ENCODE assay signal across 8 cellular contexts in genomic region chr3:66497982-66498671, GRCh38. TPM values are rescaled to one million over a fixed set of nuclear protein-coding genes. Genes with fewer than 3 reads are reported as not detected.
A peak's percentile ranks its signal among the peaks of the same experiment; 100 is the strongest.
DNase-seq lines count a peak whose midpoint lies in the region; ATAC-seq and TF ChIP-seq lines count a peak whose summit lies in the region.

No MANE protein-coding gene starts in this region.

- H3K9me3 ChIP-seq in ES-I3 (ENCODE audit: control insufficient read depth, insufficient read depth, low read length) (no peaks in the 10 kb centered on the region), Peyer's patch (no peaks in the 10 kb centered on the region), esophagus muscularis mucosa (no peaks in the 10 kb centered on the region), psoas muscle (no peaks in the 10 kb centered on the region)

- TF ChIP-seq EP300 in esophagus muscularis mucosa (IDR thresholded peaks at IDR 0.05) = no peak

- peaks cover 55% of the 10 kb centered on the region for H3K4me1 ChIP-seq in ES-I3 (ENCODE audit: insufficient read depth, low read length)
- H3K4me1 ChIP-seq in Peyer's patch = peaks cover 0 to 34% (median 5%) of the 10 kb centered on the region in 4 donors
- H3K4me1 ChIP-seq in esophagus muscularis mucosa = peaks cover 54 to 69% (median 67%) of the 10 kb centered on the region in 4 donors
- H3K4me1 ChIP-seq in psoas muscle = peaks cover 47% of the 10 kb centered on the region

- intact Hi-C loops in esophagus muscularis mucosa (cut with DNase I) (no loop called here), psoas muscle (cut with DNase I) (loop anchor here (2.0 to 5.0 kb wide), 3 partner anchors 45 to 221 kb away; no protein-coding TSS in a partner anchor)

- TF ChIP-seq POLR2A in Peyer's patch (IDR thresholded peaks at IDR 0.05) (no peak), esophagus muscularis mucosa (IDR thresholded peaks at IDR 0.05; ENCODE audit: low read depth) (no peak)

- peak overlapping the region in 2 of 4 donors; percentile 63 to 91 for H3K4me3 ChIP-seq in Peyer's patch
- peak overlapping the region; percentile 89 to 100 (median 91) for H3K4me3 ChIP-seq in esophagus muscularis mucosa
- H3K4me3 ChIP-seq in psoas muscle = peak overlapping the region; percentile 97

- DNase-seq in Peyer's patch (no peak), esophagus muscularis mucosa (ENCODE audit: extremely low spot score) (no peak), psoas muscle (no peak)
- no peak for DNase-seq in stimulated activated CD4-positive, alpha-beta T cell treated with anti-CD3 and anti-CD28 coated beads, Interleukin-2, amount 100 ng/mL, for 48 hours

- H3K27me3 ChIP-seq in Peyer's patch = no peaks in the 10 kb centered on the region
- H3K27me3 ChIP-seq in esophagus muscularis mucosa = no peaks in the 10 kb centered on the region
- H3K27me3 ChIP-seq in psoas muscle (ENCODE audit: insufficient read depth in 3 of 3, low read length in 2 of 3) = no peaks in the 10 kb centered on the region

- peak overlapping the region in 3 of 4 donors; percentile 83 to 95 (median 88) for H3K27ac ChIP-seq in Peyer's patch
- peak overlapping the region; percentile 96 to 99 (median 97) for H3K27ac ChIP-seq in esophagus muscularis mucosa (replicated peaks in 1 of 4)
- H3K27ac ChIP-seq in psoas muscle = peak overlapping the region; percentile 95

- 43% methylated on average over 4 of the region's 4 CpGs for WGBS in esophagus muscularis mucosa
- 24 to 43% (median 25%) methylated on average over 4 of the region's 4 CpGs for WGBS in psoas muscle, 3 donors

- no peak for ATAC-seq in psoas muscle
- no peak for ATAC-seq in HG03045 (IDR thresholded peaks at IDR 0.05; ENCODE audit: unreplicated experiment)
- ATAC-seq in HG03039 (IDR thresholded peaks at IDR 0.05; ENCODE audit: unreplicated experiment) = no peak
- ATAC-seq in HG03108 (IDR thresholded peaks at IDR 0.05; ENCODE audit: unreplicated experiment) = no peak

- H3K36me3 ChIP-seq in ES-I3 (ENCODE audit: insufficient read depth, low read length) (no peaks in the 10 kb centered on the region), Peyer's patch (no peaks in the 10 kb centered on the region), esophagus muscularis mucosa (no peaks in the 10 kb centered on the region), psoas muscle (ENCODE audit: insufficient read depth in 1 of 2, low read depth in 1 of 2) (no peaks in the 10 kb centered on the region)

- TF ChIP-seq CTCF in Peyer's patch (IDR thresholded peaks at IDR 0.05) = no peak
- no peak for TF ChIP-seq CTCF in esophagus muscularis mucosa (IDR thresholded peaks at IDR 0.05)
- no peak for TF ChIP-seq CTCF in psoas muscle (IDR thresholded peaks at IDR 0.05)

- H3K9ac ChIP-seq in ES-I3 (ENCODE audit: low read depth, low read length) = peak overlapping the region; percentile 91; the same call in 1 of the 2 replicates

RNA-seq across cellular contexts. Expression of gene LRIG1, which starts 2.7 kb away (rescaled TPM):
- total RNA-seq in Peyer's patch (10 to 100 TPM; 28.5 to 65.2 (median 59.2) TPM), esophagus muscularis mucosa (100 to 1,000 TPM in 3 of 4 donors, 10 to 100 TPM in 1; 95.3 to 136 (median 131) TPM), psoas muscle (100 to 1,000 TPM in 1 of 4 donors, 10 to 100 TPM in 3; 41.1 to 119 (median 49.8) TPM)
- 10 to 100 TPM in 2 of 3 donors, 1 to 10 TPM in 1; 9.8 to 29.4 (median 29.0) TPM for polyA plus RNA-seq in psoas muscle
